ENCODE assay signal across 1 cellular context in genomic region chr4:89110541-89110985, GRCh38.
TF ChIP-seq lines count a peak whose summit lies in the region.

No MANE protein-coding gene starts in this region.

TF ChIP-seq in SK-N-SH, 30 proteins besides CTCF, POLR2A, EP300 and RAD21 (continued from another document):
- TF ChIP-seq, protein P1, sequence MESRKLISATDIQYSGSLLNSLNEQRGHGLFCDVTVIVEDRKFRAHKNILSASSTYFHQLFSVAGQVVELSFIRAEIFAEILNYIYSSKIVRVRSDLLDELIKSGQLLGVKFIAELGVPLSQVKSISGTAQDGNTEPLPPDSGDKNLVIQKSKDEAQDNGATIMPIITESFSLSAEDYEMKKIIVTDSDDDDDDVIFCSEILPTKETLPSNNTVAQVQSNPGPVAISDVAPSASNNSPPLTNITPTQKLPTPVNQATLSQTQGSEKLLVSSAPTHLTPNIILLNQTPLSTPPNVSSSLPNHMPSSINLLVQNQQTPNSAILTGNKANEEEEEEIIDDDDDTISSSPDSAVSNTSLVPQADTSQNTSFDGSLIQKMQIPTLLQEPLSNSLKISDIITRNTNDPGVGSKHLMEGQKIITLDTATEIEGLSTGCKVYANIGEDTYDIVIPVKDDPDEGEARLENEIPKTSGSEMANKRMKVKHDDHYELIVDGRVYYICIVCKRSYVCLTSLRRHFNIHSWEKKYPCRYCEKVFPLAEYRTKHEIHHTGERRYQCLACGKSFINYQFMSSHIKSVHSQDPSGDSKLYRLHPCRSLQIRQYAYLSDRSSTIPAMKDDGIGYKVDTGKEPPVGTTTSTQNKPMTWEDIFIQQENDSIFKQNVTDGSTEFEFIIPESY (IDR thresholded peaks at IDR 0.05; ENCODE audit: borderline replicate concordance, low read depth) = no peak
- TF ChIP-seq, protein P2, sequence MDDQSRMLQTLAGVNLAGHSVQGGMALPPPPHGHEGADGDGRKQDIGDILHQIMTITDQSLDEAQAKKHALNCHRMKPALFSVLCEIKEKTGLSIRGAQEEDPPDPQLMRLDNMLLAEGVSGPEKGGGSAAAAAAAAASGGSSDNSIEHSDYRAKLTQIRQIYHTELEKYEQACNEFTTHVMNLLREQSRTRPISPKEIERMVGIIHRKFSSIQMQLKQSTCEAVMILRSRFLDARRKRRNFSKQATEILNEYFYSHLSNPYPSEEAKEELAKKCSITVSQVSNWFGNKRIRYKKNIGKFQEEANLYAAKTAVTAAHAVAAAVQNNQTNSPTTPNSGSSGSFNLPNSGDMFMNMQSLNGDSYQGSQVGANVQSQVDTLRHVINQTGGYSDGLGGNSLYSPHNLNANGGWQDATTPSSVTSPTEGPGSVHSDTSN (IDR thresholded peaks at IDR 0.05) = no peak
- TF ChIP-seq RFX5 (IDR thresholded peaks at IDR 0.05; ENCODE audit: low read length) = no peak
- TF ChIP-seq EZH2phosphoT487 (IDR thresholded peaks at IDR 0.05; ENCODE audit: borderline replicate concordance, low read depth) = no peak
- TF ChIP-seq FOXM1 (IDR thresholded peaks at IDR 0.05; ENCODE audit: low read depth) = no peak
- TF ChIP-seq TAF1 (IDR thresholded peaks at IDR 0.05; ENCODE audit: borderline replicate concordance, low read depth, low read length) = no peak
- no peak for TF ChIP-seq TEAD4 (IDR thresholded peaks at IDR 0.05; ENCODE audit: borderline replicate concordance, insufficient read depth)
- TF ChIP-seq NFIC (IDR thresholded peaks at IDR 0.05; ENCODE audit: borderline replicate concordance) = no peak
- TF ChIP-seq GATA2 (CRISPR knock-in tag; IDR thresholded peaks at IDR 0.05) = no peak
TF ChIP-seq in SK-N-SH: peak in this region for 0.
